In the genomic region with DNA sequence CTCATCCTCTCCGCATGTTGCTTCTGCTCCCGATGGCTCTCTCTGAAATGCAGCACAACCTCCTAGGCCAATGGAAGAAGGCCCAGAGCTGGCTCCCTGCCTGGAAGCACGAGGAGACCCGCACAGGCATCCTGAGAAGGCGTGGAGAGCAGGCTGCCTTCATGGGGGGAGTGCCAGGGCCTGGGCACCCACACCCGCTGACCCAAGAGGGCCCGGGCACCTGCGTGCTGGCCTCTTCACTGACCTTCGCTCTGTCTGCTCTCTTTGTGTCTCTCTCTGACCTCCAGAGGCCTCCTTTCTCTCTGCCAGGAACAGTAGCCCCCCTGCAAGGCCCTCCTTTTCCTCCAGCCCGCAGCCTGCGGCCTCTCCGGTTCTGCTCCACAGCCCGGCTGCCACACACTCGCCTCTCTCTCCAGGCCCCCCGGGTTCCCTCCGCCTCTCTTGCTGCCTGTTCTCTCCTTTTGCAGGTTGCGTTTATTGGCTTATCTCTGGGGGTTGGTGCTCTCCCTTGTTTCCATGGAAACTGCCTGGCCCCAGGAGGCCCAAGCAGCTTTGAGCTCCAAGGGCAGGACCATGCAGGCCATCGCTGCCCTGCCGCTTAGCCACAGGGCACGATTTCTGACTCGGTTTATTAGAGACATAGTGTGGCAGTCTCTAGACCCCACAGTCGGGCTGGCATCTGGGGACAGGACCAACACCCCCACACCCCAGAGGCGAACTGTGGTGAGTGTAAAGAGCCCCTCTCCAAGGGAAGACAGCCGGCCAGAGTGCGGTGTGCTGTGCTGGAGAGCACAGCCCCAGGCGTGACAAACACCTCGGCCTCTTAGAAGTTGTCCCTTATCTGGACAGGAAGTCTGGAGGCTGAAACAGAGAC, we compare ENCODE assay signal across 8 cellular contexts. TPM values are rescaled to one million over a fixed set of nuclear protein-coding genes. Genes with fewer than 3 reads are reported as not detected.
A peak's percentile ranks its signal among the peaks of the same experiment; 100 is the strongest.
DNase-seq lines count a peak whose midpoint lies in the region; ATAC-seq and TF ChIP-seq lines count a peak whose summit lies in the region.

No MANE protein-coding gene starts in this region.

- peaks cover 0 to 28% of the 10 kb centered on the region in 2 experiments; a peak in 2 of 4 replicates for H3K4me1 ChIP-seq in SK-N-SH (ENCODE audit: control insufficient read depth in 1 of 2, insufficient read depth in 2 of 2, low read depth in 1 of 2, low read length in 1 of 2)
- peaks cover 24 to 40% (median 32%) of the 10 kb centered on the region in 4 donors for H3K4me1 ChIP-seq in esophagus muscularis mucosa
- H3K4me1 ChIP-seq in trophoblast cell (ENCODE audit: control insufficient read depth in 1 of 2, insufficient read depth in 2 of 2, low read length in 2 of 2) = peaks cover 5 to 9% of the 10 kb centered on the region in 2 experiments

- no peak overlapping the region for H4K8ac ChIP-seq in trophoblast cell (ENCODE audit: low read depth, low read length)

- no peak overlapping the region for H4K12ac ChIP-seq in trophoblast cell (ENCODE audit: low read depth, low read length)

- 68% methylated on average over 15 of the region's 27 CpGs for WGBS in SK-N-SH (ENCODE audit: low lambda C conversion rate)
- 70% methylated on average over 24 of the region's 27 CpGs for WGBS in esophagus muscularis mucosa
- WGBS in trophoblast cell (ENCODE audit: extremely low coverage, insufficient coverage, insufficient read length) = no CpG with 5 or more reads among the region's 27 CpGs

- POLR2A ChIA-PET in SK-N-SH (lab: Yijun Ruan, JAX) = interaction anchor here (0.6 to 2.4 kb wide), 6 partner anchors 159 to 1305 kb away, joined by 3 to 14 read pairs (median 3); partner anchors contain the start of gene IMP4

- TF ChIP-seq RAD21 in SK-N-SH (IDR thresholded peaks at IDR 0.05; ENCODE audit: low read length) = no peak; the same call in 1 of the 2 replicates

- TF ChIP-seq EP300 in SK-N-SH (IDR thresholded peaks at IDR 0.05; ENCODE audit: borderline replicate concordance in 1 of 2, low read depth in 1 of 2, low read length in 1 of 2) (no peak), esophagus muscularis mucosa (IDR thresholded peaks at IDR 0.05) (no peak)

- DNase-seq in GM03348 (ENCODE audit: low spot score) (peak; percentile 44), SK-N-SH (peak; percentile 76), esophagus muscularis mucosa (ENCODE audit: extremely low spot score) (no peak), trophoblast cell (no peak), DMS53 (lab: John Stamatoyannopoulos, UW) (no peak), SIG-M5 (lab: John Stamatoyannopoulos, UW) (no peak), hepatic stellate cell (ENCODE audit: low spot score) (no peak)

- no peak overlapping the region for H2BK120ac ChIP-seq in trophoblast cell (ENCODE audit: insufficient read depth, low read length, poor library complexity)

- no peak overlapping the region for H3K18ac ChIP-seq in trophoblast cell (ENCODE audit: low read length)

- H3K9me3 ChIP-seq in SK-N-SH (no peaks in the 10 kb centered on the region), esophagus muscularis mucosa (no peaks in the 10 kb centered on the region), trophoblast cell (ENCODE audit: insufficient read depth, low read depth, low read length) (no peaks in the 10 kb centered on the region)

- no peak overlapping the region for H2AK5ac ChIP-seq in trophoblast cell (ENCODE audit: low read length)

- intact Hi-C loops in esophagus muscularis mucosa (cut with DNase I) = loop anchor here (2.0 kb wide), 1 partner anchor 149 kb away; no protein-coding TSS in a partner anchor

- H3K36me3 ChIP-seq in SK-N-SH (replicated peaks in 1 of 2; ENCODE audit: control insufficient read depth in 1 of 2, insufficient read depth in 2 of 2, low read length in 1 of 2) (peaks cover 0 to 6% of the 10 kb centered on the region in 2 experiments), esophagus muscularis mucosa (peaks cover 0 to 13% (median 4%) of the 10 kb centered on the region in 4 donors), trophoblast cell (ENCODE audit: control insufficient read depth in 1 of 2, insufficient read depth in 2 of 2, low read length in 2 of 2) (peaks cover 13 to 15% of the 10 kb centered on the region in 2 experiments)

- 0 out of 2 replicates have a peak, but pooled peaks cover 2% of the 10 kb centered on the region for H4K20me1 ChIP-seq in SK-N-SH (ENCODE audit: insufficient read depth)

- H3K23ac ChIP-seq in trophoblast cell (ENCODE audit: low read length) = no peak overlapping the region

- H2BK12ac ChIP-seq in trophoblast cell (ENCODE audit: low read length) = no peak overlapping the region

- H3K4ac ChIP-seq in trophoblast cell (ENCODE audit: low read depth, low read length) = peak overlapping the region; percentile 19

- no peak for ATAC-seq in GM19452 (IDR thresholded peaks at IDR 0.05; ENCODE audit: unreplicated experiment)

- H3K4me3 ChIP-seq in SK-N-SH (ENCODE audit: low read depth in 2 of 2, low read length in 1 of 2) (peak overlapping the region in 1 of 2 experiments; percentile 95; a peak in 3 of 4 replicates), esophagus muscularis mucosa (peak overlapping the region; percentile 69 to 96 (median 90)), trophoblast cell (ENCODE audit: low read depth, low read length) (no peak overlapping the region)

- H3K9ac ChIP-seq in SK-N-SH (peak overlapping the region; percentile 85), trophoblast cell (ENCODE audit: low read length) (no peak overlapping the region)

- CTCF ChIA-PET in SK-N-SH (lab: Yijun Ruan, JAX) = interaction anchor here (1.0 to 11.1 kb wide), 4 partner anchors 78 to 247 kb away, joined by 3 to 113 read pairs (median 3); no protein-coding TSS in a partner anchor

- no peaks in the 10 kb centered on the region for H3K27me3 ChIP-seq in SK-N-SH (ENCODE audit: insufficient read depth)
- H3K27me3 ChIP-seq in esophagus muscularis mucosa = no peaks in the 10 kb centered on the region
- H3K27me3 ChIP-seq in trophoblast cell (ENCODE audit: insufficient read depth, low read length) = no peaks in the 10 kb centered on the region

- H3K9me2 ChIP-seq in SK-N-SH = no peaks in the 10 kb centered on the region

- H3K79me2 ChIP-seq in SK-N-SH (ENCODE audit: insufficient read depth) = peaks cover 51% of the 10 kb centered on the region
- peaks cover 22% of the 10 kb centered on the region for H3K79me2 ChIP-seq in trophoblast cell (ENCODE audit: control insufficient read depth, insufficient read depth, low read length, poor library complexity)

- TF ChIP-seq CTCF in SK-N-SH (IDR thresholded peaks at IDR 0.05) (no peak), esophagus muscularis mucosa (IDR thresholded peaks at IDR 0.05) (no peak)

- H3K4me2 ChIP-seq in SK-N-SH (peak overlapping the region; percentile 88), trophoblast cell (ENCODE audit: low read length) (no peak overlapping the region)

- H3F3A ChIP-seq in SK-N-SH (replicated peaks; ENCODE audit: insufficient read depth) = no peaks in the 10 kb centered on the region

- no peak overlapping the region for H2AFZ ChIP-seq in SK-N-SH (ENCODE audit: low read depth)
- H2AFZ ChIP-seq in trophoblast cell (ENCODE audit: insufficient read depth, low read length, poor library complexity) = no peak overlapping the region

- H3K14ac ChIP-seq in trophoblast cell (ENCODE audit: low read length) = no peak overlapping the region

- no peak overlapping the region for H2BK5ac ChIP-seq in trophoblast cell (ENCODE audit: low read depth, low read length, poor library complexity)

- H3K79me1 ChIP-seq in trophoblast cell (ENCODE audit: low read length) = peaks cover 12% of the 10 kb centered on the region

- no peak for TF ChIP-seq POLR2A in esophagus muscularis mucosa (IDR thresholded peaks at IDR 0.05; ENCODE audit: low read depth)

- H4K91ac ChIP-seq in trophoblast cell (ENCODE audit: low read depth, low read length) = no peak overlapping the region

- H3K27ac ChIP-seq in SK-N-SH (ENCODE audit: low read depth in 2 of 2, low read length in 1 of 2) = peak overlapping the region in 1 of 2 experiments; percentile 92; a peak in 2 of 4 replicates
- H3K27ac ChIP-seq in esophagus muscularis mucosa (replicated peaks in 1 of 4) = peak overlapping the region; percentile 72 to 96 (median 94)
- no peak overlapping the region for H3K27ac ChIP-seq in trophoblast cell (ENCODE audit: low read depth, low read length)

TF ChIP-seq in SK-N-SH, 30 proteins besides CTCF, POLR2A, EP300 and RAD21 (continues in another document):
- TF ChIP-seq JUND (IDR thresholded peaks at IDR 0.05) (no peak), FOXJ3 (CRISPR knock-in tag; IDR thresholded peaks at IDR 0.05) (peak; percentile 65; the same call in 1 of the 2 replicates), MXI1 (IDR thresholded peaks at IDR 0.05; ENCODE audit: low read depth, low read length) (0 out of 2 replicates have a peak, but pooled peaks have one; percentile 16)
- TF ChIP-seq, protein P1, sequence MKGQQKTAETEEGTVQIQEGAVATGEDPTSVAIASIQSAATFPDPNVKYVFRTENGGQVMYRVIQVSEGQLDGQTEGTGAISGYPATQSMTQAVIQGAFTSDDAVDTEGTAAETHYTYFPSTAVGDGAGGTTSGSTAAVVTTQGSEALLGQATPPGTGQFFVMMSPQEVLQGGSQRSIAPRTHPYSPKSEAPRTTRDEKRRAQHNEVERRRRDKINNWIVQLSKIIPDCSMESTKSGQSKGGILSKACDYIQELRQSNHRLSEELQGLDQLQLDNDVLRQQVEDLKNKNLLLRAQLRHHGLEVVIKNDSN (IDR thresholded peaks at IDR 0.05; ENCODE audit: borderline replicate concordance, low read depth) = no peak

RNA-seq across cellular contexts. Expression of gene MZT2B, which starts 1.7 kb away (rescaled TPM):
- polyA plus RNA-seq in SK-N-SH (2012; rRNA removed) = 168 and 222 TPM in 2 replicates
- polyA plus RNA-seq in SK-N-SH (2012; cell fraction: cytosol; rRNA removed) = 121 and 155 TPM in 2 replicates
- polyA plus RNA-seq in SK-N-SH (2012; cell fraction: nucleus; rRNA removed) = 55.3 and 95.6 TPM in 2 replicates
- total RNA-seq in esophagus muscularis mucosa = 100 to 1,000 TPM; 145 to 282 (median 196) TPM
- polyA plus RNA-seq in trophoblast cell (2013) = 225 and 236 TPM in 2 replicates

RNA-seq across cellular contexts. Expression of gene SMPD4, which starts 2.3 kb away (rescaled TPM):
- 33.1 and 43.0 TPM in 2 replicates for polyA plus RNA-seq in SK-N-SH (2012; rRNA removed)
- 13.8 and 21.6 TPM in 2 replicates for polyA plus RNA-seq in SK-N-SH (2012; cell fraction: cytosol; rRNA removed)
- polyA plus RNA-seq in SK-N-SH (2012; cell fraction: nucleus; rRNA removed) = 128 and 157 TPM in 2 replicates
- 10 to 100 TPM; 27.3 to 46.3 (median 36.9) TPM for total RNA-seq in esophagus muscularis mucosa
- polyA plus RNA-seq in trophoblast cell (2013) = 46.4 and 46.6 TPM in 2 replicates

RNA-seq across cellular contexts. Expression of gene TUBA3E, which starts 14.5 kb away (rescaled TPM):
- polyA plus RNA-seq in SK-N-SH (2012; rRNA removed) = not detected in 2 replicates
- not detected in 2 replicates for polyA plus RNA-seq in SK-N-SH (2012; cell fraction: cytosol; rRNA removed)
- not detected in 2 replicates for polyA plus RNA-seq in SK-N-SH (2012; cell fraction: nucleus; rRNA removed)
- total RNA-seq in esophagus muscularis mucosa = not detected
- not detected in 2 replicates for polyA plus RNA-seq in trophoblast cell (2013)

RNA-seq across cellular contexts. Expression of gene CCDC74B, which starts 38.8 kb away (rescaled TPM):
- 14.5 and 16.2 TPM in 2 replicates for polyA plus RNA-seq in SK-N-SH (2012; rRNA removed)
- 5.7 and 9.4 TPM in 2 replicates for polyA plus RNA-seq in SK-N-SH (2012; cell fraction: cytosol; rRNA removed)
- 53.8 and 82.8 TPM in 2 replicates for polyA plus RNA-seq in SK-N-SH (2012; cell fraction: nucleus; rRNA removed)
- 1 to 10 TPM; 2.8 to 5.0 (median 4.2) TPM for total RNA-seq in esophagus muscularis mucosa
- polyA plus RNA-seq in trophoblast cell (2013) = 10.0 and 11.3 TPM in 2 replicates

RNA-seq across cellular contexts. Expression of gene POTEF, which starts 54.7 kb away (rescaled TPM):
- polyA plus RNA-seq in SK-N-SH (2012; rRNA removed) = not detected in 2 replicates
- polyA plus RNA-seq in SK-N-SH (2012; cell fraction: cytosol; rRNA removed) = not detected in 2 replicates
- not detected in 2 replicates for polyA plus RNA-seq in SK-N-SH (2012; cell fraction: nucleus; rRNA removed)
- not detected for total RNA-seq in esophagus muscularis mucosa
- polyA plus RNA-seq in trophoblast cell (2013) = 0.01 and 0.03 TPM in 2 replicates

Comparison
In these comparisons a context has a peak if more than half of its experiments do, and no peak if none do; other contexts are left out.
1. DNase-seq: peak in GM03348 (single experiment) and SK-N-SH (single experiment); none in esophagus muscularis mucosa (single experiment), trophoblast cell (0 of 2), DMS53 (single experiment), SIG-M5 (single experiment) and hepatic stellate cell (single experiment).